In genomic region chr16:68086860-68087268, GRCh38 we compare ENCODE assay signal across 8 cellular contexts. TPM values are rescaled to one million over a fixed set of nuclear protein-coding genes. Genes with fewer than 3 reads are reported as not detected.
DNase-seq lines count a peak whose midpoint lies in the region; ATAC-seq, FAIRE-seq and TF ChIP-seq lines count a peak whose summit lies in the region.

No MANE protein-coding gene starts in this region.

- ATAC-seq in left ventricle myocardium superior (no peak), omental fat pad (ENCODE audit: low FRiP score) (no peak)

- H3K27ac ChIP-seq in cardiac muscle cell (peak overlapping the region; percentile 88), liver (ENCODE audit: low read depth in 1 of 2, low read length in 2 of 2) (peak overlapping the region; percentile 92 to 96), uterus (peak overlapping the region; percentile 33 to 99)

- H3K9me3 Mint-ChIP-seq in activated naive CD8-positive, alpha-beta T cell (ENCODE audit: low read depth): no peaks in the 10 kb centered on the region

- DNase-seq in cardiac muscle cell (ENCODE audit: low read depth in 1 of 2, low spot score in 1 of 2) (no peak), left ventricle myocardium superior (no peak), uterus (no peak), frontal cortex (ENCODE audit: low spot score in 2 of 2) (no peak), H54 (ENCODE audit: insufficient read length, low spot score) (no peak), omental fat pad (ENCODE audit: low spot score) (no peak)

- H3K4me1 ChIP-seq in cardiac muscle cell (ENCODE audit: low read depth) (peaks cover 30% of the 10 kb centered on the region), liver (ENCODE audit: control insufficient read depth in 4 of 4, insufficient read depth in 4 of 4, low read length in 3 of 4) (peaks cover 10 to 63% (median 41%) of the 10 kb centered on the region in 4 donors), uterus (peaks cover 0 to 6% of the 10 kb centered on the region in 2 donors)

- H3K4me3 ChIP-seq in cardiac muscle cell (peak overlapping the region; percentile 81), liver (ENCODE audit: low read depth in 1 of 3, low read length in 3 of 3) (peak overlapping the region; percentile 70 to 95 (median 94)), uterus (peak overlapping the region; percentile 53 to 86)

- peak overlapping the region; percentile 86 for H3K27ac Mint-ChIP-seq in activated naive CD8-positive, alpha-beta T cell

- H3K9me3 ChIP-seq in cardiac muscle cell (ENCODE audit: low read depth): no peaks in the 10 kb centered on the region
- no peaks in the 10 kb centered on the region for H3K9me3 ChIP-seq in liver (ENCODE audit: control insufficient read depth in 4 of 4, low read length in 3 of 4)
- H3K9me3 ChIP-seq in uterus: no peaks in the 10 kb centered on the region

- no peak for TF ChIP-seq RAD21 in liver (IDR thresholded peaks at IDR 0.05)

- peak overlapping the region; percentile 94 for H3K4me3 Mint-ChIP-seq in activated naive CD8-positive, alpha-beta T cell

- peaks cover 70% of the 10 kb centered on the region for H3K4me1 Mint-ChIP-seq in activated naive CD8-positive, alpha-beta T cell (ENCODE audit: low read depth)

- H3K27me3 Mint-ChIP-seq in activated naive CD8-positive, alpha-beta T cell: no peaks in the 10 kb centered on the region

- H3K36me3 ChIP-seq in cardiac muscle cell (no peaks in the 10 kb centered on the region), liver (ENCODE audit: control insufficient read depth in 4 of 4, insufficient read depth in 3 of 4, low read depth in 1 of 4, low read length in 3 of 4) (no peaks in the 10 kb centered on the region), uterus (no peaks in the 10 kb centered on the region)

- H3K36me3 Mint-ChIP-seq in activated naive CD8-positive, alpha-beta T cell: no peaks in the 10 kb centered on the region

- WGBS in liver: 2% methylated on average over 6 of the region's 6 CpGs

- peak overlapping the region; percentile 98 to 99 for H3K9ac ChIP-seq in liver (ENCODE audit: low read depth in 1 of 2, low read length in 2 of 2)

- no peak for TF ChIP-seq CTCF in cardiac muscle cell (IDR thresholded peaks at IDR 0.05; ENCODE audit: low read depth, low read length)
- no peak for TF ChIP-seq CTCF in liver (IDR thresholded peaks at IDR 0.05; ENCODE audit: low read depth, low read length, missing input control)
- TF ChIP-seq CTCF in uterus (IDR thresholded peaks at IDR 0.05): no peak
- TF ChIP-seq CTCF in omental fat pad (IDR thresholded peaks at IDR 0.05): no peak

- H3K27me3 ChIP-seq in cardiac muscle cell (no peaks in the 10 kb centered on the region), liver (ENCODE audit: control insufficient read depth in 4 of 4, insufficient read depth in 4 of 4, low read length in 3 of 4) (no peaks in the 10 kb centered on the region), uterus (no peaks in the 10 kb centered on the region)

- intact Hi-C loops in left ventricle myocardium superior (cut with micrococcal nuclease): no loop called here
- intact Hi-C loops in uterus (cut with DNase I; ENCODE audit: low total_unique reads): no loop called here

- TF ChIP-seq POLR2A in uterus (IDR thresholded peaks at IDR 0.05) (no peak), H54 (IDR thresholded peaks at IDR 0.05; ENCODE audit: low read depth, low read length) (no peak)

- no peak for FAIRE-seq in frontal cortex (lab: Jason Lieb, UNC)
- FAIRE-seq in H54 (lab: Jason Lieb, UNC): no peak

TF ChIP-seq in liver, 16 proteins besides CTCF, POLR2A, EP300 and RAD21:
- no peak for TF ChIP-seq TAF1 (conservative IDR thresholded peaks at IDR 0.05)
- no peak for TF ChIP-seq ZBTB33 (IDR thresholded peaks at IDR 0.05)
- TF ChIP-seq GABPA (IDR thresholded peaks at IDR 0.05 in 1 of 2, conservative IDR thresholded peaks at IDR 0.05 in 1 of 2): no peak
- TF ChIP-seq NR2F2 (IDR thresholded peaks at IDR 0.05): no peak
- TF ChIP-seq MAX (IDR thresholded peaks at IDR 0.05): no peak
- TF ChIP-seq FOXA2 (IDR thresholded peaks at IDR 0.05): no peak
- TF ChIP-seq HNF4G (IDR thresholded peaks at IDR 0.05): no peak

RNA-seq across cellular contexts. Expression of gene NFATC3, which starts 1.7 kb away (rescaled TPM):
- total RNA-seq in cardiac muscle cell (21.8 and 26.2 TPM in 2 replicates), left ventricle myocardium superior (24.7 TPM), liver (10 to 100 TPM; 20.9 to 21.2 TPM), uterus (10 to 100 TPM; 22.6 to 74.0 (median 48.4) TPM), frontal cortex (21.6 TPM), omental fat pad (10 to 100 TPM; 39.5 to 54.5 (median 45.6) TPM)
- polyA plus RNA-seq in cardiac muscle cell (13.6 and 16.1 TPM in 2 replicates), liver (10 to 100 TPM in 1 of 2 donors, 1 to 10 TPM in 1; 9.7 to 12.6 TPM)
